Comparison of ENCODE assay signal across 20 cellular contexts in the genomic region with DNA sequence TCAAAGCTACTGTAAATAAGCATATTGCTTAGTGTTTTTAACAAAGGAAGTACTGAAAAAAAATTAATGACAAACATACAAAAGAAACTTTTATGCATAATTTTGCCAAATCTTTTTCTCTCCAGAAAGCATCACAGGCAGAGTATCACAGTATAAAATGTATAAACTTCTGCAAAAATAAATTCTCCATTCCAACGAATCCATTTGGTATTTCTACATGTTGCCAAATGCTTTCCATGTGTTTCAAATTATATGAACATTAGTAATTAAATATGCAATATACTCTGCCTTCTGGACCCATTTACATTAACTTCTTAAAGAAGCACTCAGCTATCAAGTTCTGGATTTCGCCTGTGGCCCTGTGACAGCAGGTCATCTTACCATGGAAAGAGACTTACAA.
A peak's percentile ranks its signal among the peaks of the same experiment; 100 is the strongest.
DNase-seq lines count a peak whose midpoint lies in the region; ATAC-seq and TF ChIP-seq lines count a peak whose summit lies in the region.
"Had no signal": no experiment of that assay in that cellular context is flagged by ENCODE, and none has a peak within 500 bp of the region (broad histone marks: within the 10 kb centered on the region; RNA-seq: fewer than 3 reads in every experiment).

No MANE protein-coding gene starts in this region.

- peak; percentile 38 for DNase-seq in EH (ENCODE audit: low read depth)
- peak; percentile 75 for DNase-seq in fibroblast of gingiva (ENCODE audit: low read depth)
- DNase-seq in stimulated activated CD4-positive, alpha-beta T cell treated with anti-CD3 and anti-CD28 coated beads, Interleukin-4, amount 100 ng/mL, for 24 hours: no peak
- no peak for DNase-seq in HuH-7 (ENCODE audit: low spot score)
- DNase-seq: CD4-positive, alpha-beta memory T cell; DMS 273 treated with DMSO at 0.1 percent for 48 hours; DMS79; GF-D8; KG1; MG63; NCI-H2029; NCI-H446 treated with DMSO at 0.1 percent for 48 hours; NCI-H526; NCI-H82; SHP77; SW 1271 had no signal

- ATAC-seq in SK-N-SH treated with all-trans-retinoic acid at 6 μM for 48 hours (peak; percentile 46), HG02763 (IDR thresholded peaks at IDR 0.05; ENCODE audit: unreplicated experiment) (no peak), HG02870 (IDR thresholded peaks at IDR 0.05; ENCODE audit: unreplicated experiment) (no peak)
- ATAC-seq: Panc1 had no signal

TF ChIP-seq in SK-N-SH treated with all-trans-retinoic acid at 6 μM for 48 hours, 23 proteins besides CTCF, POLR2A, EP300 and RAD21:
- TF ChIP-seq TCF4 (CRISPR knock-in tag; IDR thresholded peaks at IDR 0.05; ENCODE audit: borderline replicate concordance) (peak; percentile 49; the same call in 1 of the 2 replicates), SNAI2 (CRISPR knock-in tag; IDR thresholded peaks at IDR 0.05) (no peak), ZC3H10 (CRISPR knock-in tag; IDR thresholded peaks at IDR 0.05) (no peak), ISL1 (CRISPR knock-in tag; IDR thresholded peaks at IDR 0.05) (no peak), BACH2 (CRISPR knock-in tag; IDR thresholded peaks at IDR 0.05; ENCODE audit: borderline replicate concordance) (no peak)
- TF ChIP-seq, protein P1, sequence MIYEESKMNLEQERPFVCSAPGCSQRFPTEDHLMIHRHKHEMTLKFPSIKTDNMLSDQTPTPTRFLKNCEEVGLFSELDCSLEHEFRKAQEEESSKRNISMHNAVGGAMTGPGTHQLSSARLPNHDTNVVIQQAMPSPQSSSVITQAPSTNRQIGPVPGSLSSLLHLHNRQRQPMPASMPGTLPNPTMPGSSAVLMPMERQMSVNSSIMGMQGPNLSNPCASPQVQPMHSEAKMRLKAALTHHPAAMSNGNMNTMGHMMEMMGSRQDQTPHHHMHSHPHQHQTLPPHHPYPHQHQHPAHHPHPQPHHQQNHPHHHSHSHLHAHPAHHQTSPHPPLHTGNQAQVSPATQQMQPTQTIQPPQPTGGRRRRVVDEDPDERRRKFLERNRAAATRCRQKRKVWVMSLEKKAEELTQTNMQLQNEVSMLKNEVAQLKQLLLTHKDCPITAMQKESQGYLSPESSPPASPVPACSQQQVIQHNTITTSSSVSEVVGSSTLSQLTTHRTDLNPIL (CRISPR knock-in tag; IDR thresholded peaks at IDR 0.05; ENCODE audit: low read depth): no peak
- TF ChIP-seq, protein P2, sequence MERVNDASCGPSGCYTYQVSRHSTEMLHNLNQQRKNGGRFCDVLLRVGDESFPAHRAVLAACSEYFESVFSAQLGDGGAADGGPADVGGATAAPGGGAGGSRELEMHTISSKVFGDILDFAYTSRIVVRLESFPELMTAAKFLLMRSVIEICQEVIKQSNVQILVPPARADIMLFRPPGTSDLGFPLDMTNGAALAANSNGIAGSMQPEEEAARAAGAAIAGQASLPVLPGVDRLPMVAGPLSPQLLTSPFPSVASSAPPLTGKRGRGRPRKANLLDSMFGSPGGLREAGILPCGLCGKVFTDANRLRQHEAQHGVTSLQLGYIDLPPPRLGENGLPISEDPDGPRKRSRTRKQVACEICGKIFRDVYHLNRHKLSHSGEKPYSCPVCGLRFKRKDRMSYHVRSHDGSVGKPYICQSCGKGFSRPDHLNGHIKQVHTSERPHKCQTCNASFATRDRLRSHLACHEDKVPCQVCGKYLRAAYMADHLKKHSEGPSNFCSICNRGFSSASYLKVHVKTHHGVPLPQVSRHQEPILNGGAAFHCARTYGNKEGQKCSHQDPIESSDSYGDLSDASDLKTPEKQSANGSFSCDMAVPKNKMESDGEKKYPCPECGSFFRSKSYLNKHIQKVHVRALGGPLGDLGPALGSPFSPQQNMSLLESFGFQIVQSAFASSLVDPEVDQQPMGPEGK (CRISPR knock-in tag; IDR thresholded peaks at IDR 0.05; ENCODE audit: borderline replicate concordance): no peak
TF ChIP-seq in SK-N-SH treated with all-trans-retinoic acid at 6 μM for 48 hours: peak in this region for 1.

Comparison
In these comparisons a context has a peak if more than half of its experiments do, and no peak if none do; other contexts are left out.
1. DNase-seq: peak in EH (single experiment) and fibroblast of gingiva (single experiment); none in stimulated activated CD4-positive, alpha-beta T cell treated with anti-CD3 and anti-CD28 coated beads, Interleukin-4, amount 100 ng/mL, for 24 hours (single experiment) and HuH-7 (single experiment).